1 cellular context compared by ENCODE assay signal in genomic region chr9:87869082-87869481, GRCh38.
TF ChIP-seq lines count a peak whose summit lies in the region.

No MANE protein-coding gene starts in this region.

TF ChIP-seq in H1, 55 proteins besides CTCF, POLR2A, EP300 and RAD21:
- TF ChIP-seq POU5F1 (IDR thresholded peaks at IDR 0.05; ENCODE audit: low read depth, low read length), result no peak
- no peak for TF ChIP-seq SP4 (IDR thresholded peaks at IDR 0.05; ENCODE audit: low read length)
- TF ChIP-seq TAF7 (optimal IDR thresholded peaks at IDR 0.05; ENCODE audit: borderline replicate concordance, low read depth, low read length), result no peak
- no peak for TF ChIP-seq NANOG (IDR thresholded peaks at IDR 0.05; ENCODE audit: insufficient read depth, low read depth, low read length, poor library complexity, severe bottlenecking)
- no peak for TF ChIP-seq ASH2L (IDR thresholded peaks at IDR 0.05; ENCODE audit: low read length)
- no peak for TF ChIP-seq TBP (IDR thresholded peaks at IDR 0.05; ENCODE audit: low read depth, low read length)
